In the genomic region with DNA sequence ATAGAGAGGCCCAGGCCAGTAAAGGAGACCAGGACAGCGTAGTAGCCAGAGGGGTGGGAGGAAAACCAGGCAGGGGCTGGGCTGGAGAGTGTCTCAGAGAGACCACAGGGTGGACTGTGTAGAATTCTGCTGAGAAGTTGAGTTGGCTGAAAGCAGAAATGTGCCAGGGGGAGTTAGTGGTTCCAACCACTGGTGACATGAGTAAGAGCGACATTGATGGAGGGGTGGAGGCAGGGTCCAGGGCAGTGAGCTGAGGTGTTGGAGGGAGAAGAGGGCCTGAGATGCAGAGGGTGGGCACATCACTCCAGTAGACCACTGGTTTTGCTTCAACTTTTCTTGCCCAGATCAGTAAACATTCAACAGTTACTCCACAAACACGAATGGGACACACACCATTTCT, we compare ENCODE assay signal across 24 cellular contexts.
A peak's percentile ranks its signal among the peaks of the same experiment; 100 is the strongest.
DNase-seq lines count a peak whose midpoint lies in the region; ATAC-seq, FAIRE-seq and TF ChIP-seq lines count a peak whose summit lies in the region.
"Had no signal": no experiment of that assay in that cellular context is flagged by ENCODE, and none has a peak within 500 bp of the region (broad histone marks: within the 10 kb centered on the region; RNA-seq: fewer than 3 reads in every experiment).

No MANE protein-coding gene starts in this region.

- no peak for ATAC-seq in activated T-cell treated with anti-CD3 and anti-CD28 coated beads, Interleukin-2, amount 50 U/mL, for 4 hours
- ATAC-seq: GM23338, HCT116 had no signal

- no peak for TF ChIP-seq POLR2A in testis (IDR thresholded peaks at IDR 0.05)

- no peak overlapping the region for H3K4me3 Mint-ChIP-seq in activated T-cell treated with anti-CD3 and anti-CD28 coated beads, Interleukin-2, amount 50 U/mL, for 4 hours
- H3K4me3 Mint-ChIP-seq in chondrocyte (ENCODE audit: unreplicated experiment) = no peak overlapping the region
- H3K4me3 Mint-ChIP-seq: CD14-positive monocyte; CD4-positive, alpha-beta T cell; CD8-positive, alpha-beta memory T cell; GM23338; H9 had no signal

- no peak overlapping the region for H3K27ac ChIP-seq in testis
- H3K27ac ChIP-seq: 22Rv1; BLaER1 treated with 17β-estradiol and CSF1 and Interleukin-3, amounts not matched to agents 10 nM and 100 nM had no signal

- FAIRE-seq in bronchial epithelial cell (lab: Jason Lieb, UNC) = peak; percentile 75
- FAIRE-seq: A204.1, GM12891, GM18507 had no signal

- peak; percentile 17 for DNase-seq in activated CD8-positive, alpha-beta memory T cell treated with anti-CD3 and anti-CD28 coated beads for 24 hours
- no peak for DNase-seq in activated CD8-positive, alpha-beta memory T cell treated with anti-CD3 and anti-CD28 coated beads, Interleukin-2, amount 50 U/mL, for 48 hours
- DNase-seq in bronchial epithelial cell (ENCODE audit: low read depth) = no peak
- peak; percentile 27 for DNase-seq in islet precursor cell
- peak; percentile 4 for DNase-seq in testis
- no peak for DNase-seq in activated T-cell treated with anti-CD3 and anti-CD28 coated beads, Interleukin-2, amount 50 U/mL, for 4 hours
- no peak for DNase-seq in chondrocyte (ENCODE audit: low spot score)
- DNase-seq in central memory CD4-positive, alpha-beta T cell = no peak
- DNase-seq: AML-193; BE2C; CD4-positive, alpha-beta T cell; CD8-positive, alpha-beta memory T cell; DMS53; DMS79 treated with DMSO at 0.1 percent for 48 hours; GF-D8; H9 had no signal

- H3K9me3 ChIP-seq in testis = no peaks in the 10 kb centered on the region
- H3K9me3 ChIP-seq: BE2C had no signal

- no peak overlapping the region for H3K4me3 ChIP-seq in bronchial epithelial cell (ENCODE audit: low read depth, low read length)
- H3K4me3 ChIP-seq in testis = no peak overlapping the region
- H3K4me3 ChIP-seq: BLaER1 treated with 17β-estradiol and CSF1 and Interleukin-3, amounts not matched to agents 10 nM and 100 nM; GM23338 had no signal

- H3K27ac Mint-ChIP-seq in chondrocyte (ENCODE audit: unreplicated experiment) = no peak overlapping the region
- H3K27ac Mint-ChIP-seq: CD14-positive monocyte; CD4-positive, alpha-beta T cell; CD8-positive, alpha-beta memory T cell; GM23338; H9 had no signal

- no peaks in the 10 kb centered on the region for H3K27me3 ChIP-seq in bronchial epithelial cell (ENCODE audit: control insufficient read depth, insufficient read depth, low read length)
- no peaks in the 10 kb centered on the region for H3K27me3 ChIP-seq in testis
- H3K27me3 ChIP-seq: BE2C; BLaER1 treated with 17β-estradiol and CSF1 and Interleukin-3, amounts not matched to agents 10 nM and 100 nM had no signal

- WGBS in testis, 2 donors = 87 to 91% methylated on average over 3 of the region's 3 CpGs

- H3K4me1 ChIP-seq in testis = peaks cover 7% of the 10 kb centered on the region
- H3K4me1 ChIP-seq: BE2C; BLaER1 treated with 17β-estradiol and CSF1 and Interleukin-3, amounts not matched to agents 10 nM and 100 nM had no signal

- H3K4me1 Mint-ChIP-seq in activated T-cell treated with anti-CD3 and anti-CD28 coated beads, Interleukin-2, amount 50 U/mL, for 4 hours (ENCODE audit: low read depth) = no peaks in the 10 kb centered on the region
- peaks cover 5% of the 10 kb centered on the region for H3K4me1 Mint-ChIP-seq in chondrocyte (ENCODE audit: low read depth)
- H3K4me1 Mint-ChIP-seq: CD14-positive monocyte; CD8-positive, alpha-beta memory T cell; GM23338 had no signal

- H3K27me3 Mint-ChIP-seq in activated T-cell treated with anti-CD3 and anti-CD28 coated beads, Interleukin-2, amount 50 U/mL, for 4 hours (ENCODE audit: low read depth) = peaks cover 18% of the 10 kb centered on the region
- no peaks in the 10 kb centered on the region for H3K27me3 Mint-ChIP-seq in chondrocyte (ENCODE audit: low read depth)

- intact Hi-C loops in testis (cut with DNase I; ENCODE audit: low total_unique reads) = no loop called here

- H3K36me3 ChIP-seq in bronchial epithelial cell (ENCODE audit: control insufficient read depth, insufficient read depth, low read length) (no peaks in the 10 kb centered on the region), testis (ENCODE audit: low read depth, missing control alignments) (no peaks in the 10 kb centered on the region)
- H3K36me3 ChIP-seq: BE2C; BLaER1 treated with 17β-estradiol and CSF1 and Interleukin-3, amounts not matched to agents 10 nM and 100 nM had no signal

- H3K9me3 Mint-ChIP-seq in activated T-cell treated with anti-CD3 and anti-CD28 coated beads, Interleukin-2, amount 50 U/mL, for 4 hours = peaks cover 5% of the 10 kb centered on the region
- H3K9me3 Mint-ChIP-seq in chondrocyte (ENCODE audit: low read depth) = no peaks in the 10 kb centered on the region
- H3K9me3 Mint-ChIP-seq: CD4-positive, alpha-beta T cell had no signal

- H3K36me3 Mint-ChIP-seq in activated T-cell treated with anti-CD3 and anti-CD28 coated beads, Interleukin-2, amount 50 U/mL, for 4 hours (ENCODE audit: insufficient read depth) = no peaks in the 10 kb centered on the region
- H3K36me3 Mint-ChIP-seq in chondrocyte (ENCODE audit: low read depth) = no peaks in the 10 kb centered on the region
- H3K36me3 Mint-ChIP-seq: CD14-positive monocyte had no signal

- TF ChIP-seq CTCF in bronchial epithelial cell (IDR thresholded peaks at IDR 0.05; ENCODE audit: insufficient read depth, low read length, severe bottlenecking) = no peak
- no peak for TF ChIP-seq CTCF in testis (IDR thresholded peaks at IDR 0.05)
- TF ChIP-seq CTCF in chondrocyte (IDR thresholded peaks at IDR 0.05) = no peak

Comparison
In these comparisons a context has a peak if more than half of its experiments do, and no peak if none do; other contexts are left out.
1. DNase-seq: peak in activated CD8-positive, alpha-beta memory T cell treated with anti-CD3 and anti-CD28 coated beads for 24 hours (single experiment), islet precursor cell (single experiment) and testis (single experiment); none in activated CD8-positive, alpha-beta memory T cell treated with anti-CD3 and anti-CD28 coated beads, Interleukin-2, amount 50 U/mL, for 48 hours (single experiment), bronchial epithelial cell (single experiment), activated T-cell treated with anti-CD3 and anti-CD28 coated beads, Interleukin-2, amount 50 U/mL, for 4 hours (single experiment), chondrocyte (single experiment) and central memory CD4-positive, alpha-beta T cell (single experiment).